In the genomic region with DNA sequence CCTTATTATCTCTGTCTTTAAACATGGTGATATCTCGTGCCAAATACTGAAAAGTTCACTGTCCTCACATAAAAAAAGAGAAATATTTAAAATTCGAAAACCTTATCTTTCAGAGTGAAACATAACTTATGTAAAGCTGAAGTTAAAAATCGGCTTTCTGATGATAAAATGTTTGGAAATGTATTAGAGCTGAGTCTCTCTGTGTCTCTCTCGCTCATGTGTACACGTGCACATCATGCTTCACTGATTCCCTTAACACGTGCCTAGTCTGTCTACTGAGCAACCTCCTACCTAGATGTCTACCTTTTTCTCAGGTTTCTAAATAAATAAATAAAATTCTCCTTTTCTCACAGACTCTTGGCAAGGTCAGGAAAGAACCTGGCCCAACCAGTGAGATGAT, we compare ENCODE assay signal across 34 cellular contexts. TPM values are rescaled to one million over a fixed set of nuclear protein-coding genes. Genes with fewer than 3 reads are reported as not detected.
"Had no signal": no experiment of that assay in that cellular context is flagged by ENCODE, and none has a peak within 500 bp of the region (broad histone marks: within the 10 kb centered on the region; RNA-seq: fewer than 3 reads in every experiment).

No MANE protein-coding gene starts in this region.

- H3K4me3 ChIP-seq: adrenal gland, body of pancreas had no signal

- H3K9me3 ChIP-seq: adrenal gland, body of pancreas had no signal

- H3K4me1 Mint-ChIP-seq: activated B cell treated with CpG ODN at 0.5 μM for 24 hours; activated naive CD4-positive, alpha-beta T cell treated with anti-CD3 and anti-CD28 coated beads, Interleukin-2, amount 50 U/mL, for 24 hours; activated naive CD8-positive, alpha-beta T cell treated with anti-CD3 and anti-CD28 coated beads for 36 hours; activated naive CD8-positive, alpha-beta T cell treated with anti-CD3 and anti-CD28 coated beads, Interleukin-2, amount 50 U/mL, for 24 hours; activated T-helper 17 cell treated with anti-CD3 and anti-CD28 coated beads, Interleukin-2, amount 50 U/mL, for 72 hours; T-helper 17 cell had no signal

- H3K9me3 Mint-ChIP-seq: activated CD8-positive, alpha-beta T cell treated with anti-CD3 and anti-CD28 coated beads for 36 hours; activated naive CD8-positive, alpha-beta T cell treated with anti-CD3 and anti-CD28 coated beads for 36 hours; activated naive CD8-positive, alpha-beta T cell treated with anti-CD3 and anti-CD28 coated beads, Interleukin-2, amount 50 U/mL, for 24 hours; activated T-cell treated with anti-CD3 and anti-CD28 coated beads, Interleukin-2, amount 50 U/mL, for 4 hours; activated T-helper 17 cell treated with anti-CD3 and anti-CD28 coated beads, Interleukin-2, amount 50 U/mL, for 72 hours; T-helper 2 cell treated with Interferon-gamma antibody and Interleukin-4, amounts not matched to agents 5 μg/mL and 100 μg/mL, for 36 hours had no signal

- H3K27ac Mint-ChIP-seq: activated B cell treated with CpG ODN at 0.5 μM for 24 hours; activated CD8-positive, alpha-beta T cell treated with anti-CD3 and anti-CD28 coated beads for 36 hours; activated naive CD4-positive, alpha-beta T cell treated with anti-CD3 and anti-CD28 coated beads for 36 hours; activated naive CD4-positive, alpha-beta T cell treated with anti-CD3 and anti-CD28 coated beads, Interleukin-2, amount 50 U/mL, for 24 hours; activated naive CD8-positive, alpha-beta T cell treated with anti-CD3 and anti-CD28 coated beads for 36 hours; activated naive CD8-positive, alpha-beta T cell treated with anti-CD3 and anti-CD28 coated beads, Interleukin-2, amount 50 U/mL, for 24 hours; activated T-helper 17 cell treated with anti-CD3 and anti-CD28 coated beads, Interleukin-2, amount 50 U/mL, for 72 hours; T-helper 17 cell; T-helper 2 cell treated with Interferon-gamma antibody and Interleukin-4, amounts not matched to agents 5 μg/mL and 100 μg/mL, for 36 hours had no signal

- ATAC-seq: activated CD4-positive, CD25-positive, alpha-beta regulatory T cell treated with anti-CD3 and anti-CD28 coated beads, Interleukin-2, amount 50 U/mL, for 24 hours; activated CD8-positive, alpha-beta T cell treated with anti-CD3 and anti-CD28 coated beads for 36 hours; activated naive CD8-positive, alpha-beta T cell treated with anti-CD3 and anti-CD28 coated beads, Interleukin-2, amount 50 U/mL, for 24 hours; activated T-cell treated with anti-CD3 and anti-CD28 coated beads, Interleukin-2, amount 50 U/mL, for 4 hours; activated T-helper 17 cell treated with anti-CD3 and anti-CD28 coated beads, Interleukin-2, amount 50 U/mL, for 72 hours; body of pancreas; esophagus mucosa; T-helper 17 cell had no signal

- H3K27me3 ChIP-seq: adrenal gland, body of pancreas had no signal

- H3K36me3 Mint-ChIP-seq: activated naive CD4-positive, alpha-beta T cell treated with anti-CD3 and anti-CD28 coated beads, Interleukin-2, amount 50 U/mL, for 24 hours had no signal

- DNase-seq: activated B cell treated with CpG ODN at 0.5 μM for 24 hours; activated CD4-positive, alpha-beta T cell treated with anti-CD3 and anti-CD28 coated beads for 48 hours; activated CD4-positive, alpha-beta T cell treated with anti-CD3 and anti-CD28 coated beads, Interleukin-2, amount 50 U/mL, for 1 hour; activated CD4-positive, alpha-beta T cell treated with anti-CD3 and anti-CD28 coated beads, Interleukin-2, amount 50 U/mL, for 48 hours; activated CD8-positive, alpha-beta memory T cell treated with anti-CD3 and anti-CD28 coated beads for 24 hours; activated CD8-positive, alpha-beta T cell treated with anti-CD3 and anti-CD28 coated beads for 36 hours; activated effector memory CD4-positive, alpha-beta T cell treated with Interleukin-2 at 50 U/mL for 16 hours; activated gamma-delta T cell treated with Interleukin-2 at 50 U/mL for 16 hours; activated naive CD4-positive, alpha-beta T cell treated with anti-CD3 and anti-CD28 coated beads for 36 hours; activated naive CD8-positive, alpha-beta T cell treated with anti-CD3 and anti-CD28 coated beads for 36 hours; activated naive CD8-positive, alpha-beta T cell treated with anti-CD3 and anti-CD28 coated beads, Interleukin-2, amount 50 U/mL, for 24 hours; activated T-cell treated with anti-CD3 and anti-CD28 coated beads, Interleukin-2, amount 50 U/mL, for 4 hours; adrenal gland; amygdala; aorta; body of pancreas; caudate nucleus; effector CD8-positive, alpha-beta T cell; foreskin fibroblast; head of caudate nucleus; T-helper 17 cell; T1000; WERI-Rb-1 had no signal

- H3K27ac ChIP-seq: adrenal gland, body of pancreas, WERI-Rb-1 had no signal

- H3K4me1 ChIP-seq: adrenal gland, body of pancreas had no signal

- H3K4me3 Mint-ChIP-seq: activated B cell treated with CpG ODN at 0.5 μM for 24 hours; activated CD8-positive, alpha-beta T cell treated with anti-CD3 and anti-CD28 coated beads for 36 hours; activated naive CD4-positive, alpha-beta T cell treated with anti-CD3 and anti-CD28 coated beads for 36 hours; activated naive CD4-positive, alpha-beta T cell treated with anti-CD3 and anti-CD28 coated beads, Interleukin-2, amount 50 U/mL, for 24 hours; activated naive CD8-positive, alpha-beta T cell treated with anti-CD3 and anti-CD28 coated beads for 36 hours; activated naive CD8-positive, alpha-beta T cell treated with anti-CD3 and anti-CD28 coated beads, Interleukin-2, amount 50 U/mL, for 24 hours; activated T-cell treated with anti-CD3 and anti-CD28 coated beads, Interleukin-2, amount 50 U/mL, for 4 hours; activated T-helper 17 cell treated with anti-CD3 and anti-CD28 coated beads, Interleukin-2, amount 50 U/mL, for 72 hours; T-helper 17 cell; T-helper 2 cell treated with Interferon-gamma antibody and Interleukin-4, amounts not matched to agents 5 μg/mL and 100 μg/mL, for 36 hours had no signal

- H3K36me3 ChIP-seq: adrenal gland, WERI-Rb-1 had no signal

- FAIRE-seq: colon, endometrium, frontal cortex had no signal

RNA-seq across cellular contexts. Expression of gene HHIPL2, which starts 17.1 kb away (rescaled TPM):
- total RNA-seq: activated CD8-positive, alpha-beta T cell treated with anti-CD3 and anti-CD28 coated beads for 36 hours; body of pancreas; chondrocyte; dermis microvascular lymphatic vessel endothelial cell; epithelial cell of proximal tubule had no signal
